ENCODE assay signal across 1 cellular context in the genomic region with DNA sequence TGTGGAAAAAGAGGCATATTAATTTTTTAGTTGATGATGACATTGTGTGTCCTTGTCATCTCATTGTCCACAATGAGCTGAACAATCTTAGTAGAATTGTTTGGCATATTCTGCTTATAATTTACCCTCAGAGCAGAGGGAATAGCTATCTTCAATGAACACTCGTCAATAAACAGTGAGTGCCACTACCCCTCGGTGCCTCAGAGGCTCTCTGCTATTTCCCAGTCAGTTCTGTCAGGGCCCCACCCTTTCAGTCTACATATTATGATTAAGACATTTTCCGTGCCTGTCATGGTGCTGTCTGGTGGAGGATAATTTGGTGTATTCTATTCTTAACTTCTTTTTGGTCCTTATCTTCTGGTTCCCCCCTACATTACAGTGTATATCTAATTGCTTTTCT.
TF ChIP-seq lines count a peak whose summit lies in the region.

No MANE protein-coding gene starts in this region.

TF ChIP-seq in K562, 482 proteins besides CTCF, POLR2A, EP300 and RAD21 (continued from another document):
- TF ChIP-seq, protein P1, sequence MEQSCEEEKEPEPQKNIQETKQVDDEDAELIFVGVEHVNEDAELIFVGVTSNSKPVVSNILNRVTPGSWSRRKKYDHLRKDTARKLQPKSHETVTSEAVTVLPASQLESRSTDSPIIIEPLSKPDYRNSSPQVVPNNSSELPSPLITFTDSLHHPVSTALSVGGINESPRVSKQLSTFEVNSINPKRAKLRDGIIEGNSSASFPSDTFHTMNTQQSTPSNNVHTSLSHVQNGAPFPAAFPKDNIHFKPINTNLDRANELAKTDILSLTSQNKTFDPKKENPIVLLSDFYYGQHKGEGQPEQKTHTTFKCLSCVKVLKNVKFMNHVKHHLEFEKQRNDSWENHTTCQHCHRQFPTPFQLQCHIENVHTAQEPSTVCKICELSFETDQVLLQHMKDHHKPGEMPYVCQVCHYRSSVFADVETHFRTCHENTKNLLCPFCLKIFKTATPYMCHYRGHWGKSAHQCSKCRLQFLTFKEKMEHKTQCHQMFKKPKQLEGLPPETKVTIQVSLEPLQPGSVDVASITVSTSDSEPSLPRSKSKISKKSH (CRISPR knock-in tag; IDR thresholded peaks at IDR 0.05), result no peak
- no peak for TF ChIP-seq NEUROD1 (IDR thresholded peaks at IDR 0.05; ENCODE audit: borderline replicate concordance, low read depth, low read length, partially characterized antibody)
- no peak for TF ChIP-seq ZNF696 (CRISPR knock-in tag; conservative IDR thresholded peaks at IDR 0.05)
- no peak for TF ChIP-seq CCAR2 (IDR thresholded peaks at IDR 0.05; ENCODE audit: low read depth, low read length)
